1 cellular context compared by ENCODE assay signal in the genomic region with DNA sequence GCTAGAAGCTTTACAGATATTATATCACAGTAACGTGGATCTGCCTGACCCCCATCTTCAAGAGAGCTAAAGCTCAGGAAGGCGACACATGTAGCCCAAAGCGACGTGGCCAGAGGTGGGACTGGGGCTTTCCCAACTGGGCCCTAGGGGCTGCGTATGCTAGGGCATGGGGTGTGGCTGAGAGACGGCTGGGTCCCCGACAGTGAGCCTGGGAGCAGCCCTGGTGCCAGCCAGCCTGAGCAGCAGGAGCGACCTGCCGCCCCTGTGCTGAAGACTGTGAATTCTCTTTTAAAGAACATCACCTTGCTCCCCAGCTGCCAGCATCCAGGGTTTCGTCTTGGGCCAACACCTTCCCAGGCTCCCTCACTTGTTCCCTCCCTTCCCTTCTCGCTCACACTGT.
TF ChIP-seq lines count a peak whose summit lies in the region.

No MANE protein-coding gene starts in this region.

TF ChIP-seq in SK-N-SH treated with all-trans-retinoic acid at 6 μM for 48 hours, 23 proteins besides CTCF, POLR2A, EP300 and RAD21:
- TF ChIP-seq, protein P1, sequence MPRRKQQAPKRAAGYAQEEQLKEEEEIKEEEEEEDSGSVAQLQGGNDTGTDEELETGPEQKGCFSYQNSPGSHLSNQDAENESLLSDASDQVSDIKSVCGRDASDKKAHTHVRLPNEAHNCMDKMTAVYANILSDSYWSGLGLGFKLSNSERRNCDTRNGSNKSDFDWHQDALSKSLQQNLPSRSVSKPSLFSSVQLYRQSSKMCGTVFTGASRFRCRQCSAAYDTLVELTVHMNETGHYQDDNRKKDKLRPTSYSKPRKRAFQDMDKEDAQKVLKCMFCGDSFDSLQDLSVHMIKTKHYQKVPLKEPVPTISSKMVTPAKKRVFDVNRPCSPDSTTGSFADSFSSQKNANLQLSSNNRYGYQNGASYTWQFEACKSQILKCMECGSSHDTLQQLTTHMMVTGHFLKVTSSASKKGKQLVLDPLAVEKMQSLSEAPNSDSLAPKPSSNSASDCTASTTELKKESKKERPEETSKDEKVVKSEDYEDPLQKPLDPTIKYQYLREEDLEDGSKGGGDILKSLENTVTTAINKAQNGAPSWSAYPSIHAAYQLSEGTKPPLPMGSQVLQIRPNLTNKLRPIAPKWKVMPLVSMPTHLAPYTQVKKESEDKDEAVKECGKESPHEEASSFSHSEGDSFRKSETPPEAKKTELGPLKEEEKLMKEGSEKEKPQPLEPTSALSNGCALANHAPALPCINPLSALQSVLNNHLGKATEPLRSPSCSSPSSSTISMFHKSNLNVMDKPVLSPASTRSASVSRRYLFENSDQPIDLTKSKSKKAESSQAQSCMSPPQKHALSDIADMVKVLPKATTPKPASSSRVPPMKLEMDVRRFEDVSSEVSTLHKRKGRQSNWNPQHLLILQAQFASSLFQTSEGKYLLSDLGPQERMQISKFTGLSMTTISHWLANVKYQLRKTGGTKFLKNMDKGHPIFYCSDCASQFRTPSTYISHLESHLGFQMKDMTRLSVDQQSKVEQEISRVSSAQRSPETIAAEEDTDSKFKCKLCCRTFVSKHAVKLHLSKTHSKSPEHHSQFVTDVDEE (CRISPR knock-in tag; IDR thresholded peaks at IDR 0.05): no peak
- no peak for TF ChIP-seq PATZ1 (CRISPR knock-in tag; IDR thresholded peaks at IDR 0.05; ENCODE audit: borderline replicate concordance)
- TF ChIP-seq CREB5 (CRISPR knock-in tag; IDR thresholded peaks at IDR 0.05; ENCODE audit: low read depth): no peak
- TF ChIP-seq ZNF70 (CRISPR knock-in tag; IDR thresholded peaks at IDR 0.05): no peak
- no peak for TF ChIP-seq ZNF8 (CRISPR knock-in tag; IDR thresholded peaks at IDR 0.05)
TF ChIP-seq in SK-N-SH treated with all-trans-retinoic acid at 6 μM for 48 hours: peak in this region for 0.
